In the genomic region with DNA sequence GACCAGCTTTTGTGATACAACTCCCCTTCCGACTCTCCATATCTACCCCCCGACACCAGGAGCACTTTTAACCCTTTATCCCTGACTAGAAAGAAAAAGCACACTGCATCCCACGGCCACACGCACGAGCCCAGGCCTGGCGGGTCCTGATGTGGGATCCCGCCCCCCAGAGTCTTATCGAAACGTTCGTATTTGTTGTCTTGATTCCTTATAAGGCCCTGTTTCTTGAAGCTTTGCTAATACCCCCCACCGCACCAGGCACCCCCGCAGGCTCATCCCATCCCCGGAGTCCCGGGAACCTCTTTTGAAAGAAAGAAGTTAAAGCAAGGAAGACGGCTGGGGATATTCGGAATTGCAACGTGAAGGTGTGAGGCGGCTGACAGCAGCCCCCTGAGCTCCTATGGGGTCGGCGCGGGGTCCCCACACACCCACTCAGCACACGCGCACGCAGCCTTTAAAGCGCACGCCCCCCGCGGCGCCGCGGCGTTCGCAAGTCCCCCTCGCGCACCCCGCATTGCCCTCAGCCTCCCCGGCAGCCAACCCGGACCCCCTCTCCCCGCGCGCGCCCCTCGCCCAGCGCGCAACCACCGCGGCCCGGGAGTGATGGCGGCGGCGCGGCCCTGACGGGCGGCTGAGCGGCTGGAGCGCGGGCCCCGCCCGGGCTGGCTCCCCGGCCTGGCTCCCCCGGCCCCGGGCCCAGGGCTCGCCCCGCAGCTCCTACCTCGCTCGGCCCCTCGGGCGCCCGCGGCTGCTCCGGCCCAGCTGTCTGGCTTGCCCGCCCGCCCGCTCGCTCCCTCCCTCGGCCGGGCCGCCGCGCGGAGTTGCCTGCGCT, we compare ENCODE assay signal across 8 cellular contexts. TPM values are rescaled to one million over a fixed set of nuclear protein-coding genes. Genes with fewer than 3 reads are reported as not detected.
DNase-seq lines count a peak whose midpoint lies in the region; ATAC-seq and TF ChIP-seq lines count a peak whose summit lies in the region.

No MANE protein-coding gene starts in this region.

- peak; percentile 51 to 67 for ATAC-seq in left cardiac atrium
- ATAC-seq in HG03378 (IDR thresholded peaks at IDR 0.05; ENCODE audit: unreplicated experiment) = no peak

- H3K4me1 ChIP-seq in DOHH2 (ENCODE audit: control insufficient read depth, low read length) = peaks cover 58% of the 10 kb centered on the region

- no peak for TF ChIP-seq CTCF in DOHH2 (IDR thresholded peaks at IDR 0.05; ENCODE audit: low read depth, low read length, poor library complexity, severe bottlenecking)

- H3K27me3 ChIP-seq in DOHH2 (ENCODE audit: control insufficient read depth, low read length) = no peaks in the 10 kb centered on the region
- no peaks in the 10 kb centered on the region for H3K27me3 ChIP-seq in H7 (ENCODE audit: control insufficient read depth, insufficient read depth, low read length)

- peak overlapping the region; percentile 93 for H3K4me3 ChIP-seq in DOHH2 (ENCODE audit: low read length)
- H3K4me3 ChIP-seq in H7 (ENCODE audit: insufficient read depth, low read depth, low read length) = peak overlapping the region; percentile 88

- peaks cover 52% of the 10 kb centered on the region for H3K79me2 ChIP-seq in DOHH2 (ENCODE audit: control insufficient read depth, low read length)

- H3F3A ChIP-seq in DOHH2 (ENCODE audit: control insufficient read depth, insufficient read depth) = peaks cover 14% of the 10 kb centered on the region

- H4K20me1 ChIP-seq in DOHH2 (ENCODE audit: control insufficient read depth, insufficient read depth, low read depth, low read length) = no peaks in the 10 kb centered on the region

- H3K36me3 ChIP-seq in DOHH2 (ENCODE audit: control insufficient read depth, low read length) = peaks cover 12% of the 10 kb centered on the region
- no peaks in the 10 kb centered on the region for H3K36me3 ChIP-seq in H7 (replicated peaks; ENCODE audit: control insufficient read depth, insufficient read depth, low read length)

- H3K9me2 ChIP-seq in DOHH2 (replicated peaks; ENCODE audit: control insufficient read depth, low read length) = no peaks in the 10 kb centered on the region

- DNase-seq in H7 (peak; percentile 79), NCI-H69 (lab: John Stamatoyannopoulos, UW) (peak; percentile 76), left cardiac atrium (no peak), retina (peak; percentile 84), cerebellar nuclear complex (lab: John Stamatoyannopoulos, UW) (no peak)
- DNase-seq in activated T-helper 9 cell treated with anti-CD3 and anti-CD28 coated beads, Interleukin-2, amount 50 U/mL, for 16 hours (ENCODE audit: low read depth) = peak; percentile 21

- no peaks in the 10 kb centered on the region for H3K9me3 ChIP-seq in DOHH2 (ENCODE audit: control insufficient read depth, insufficient read depth, low read length)

- intact Hi-C loops in left cardiac atrium (cut with DNase I) = no loop called here

- peak overlapping the region; percentile 48 for H3K27ac ChIP-seq in DOHH2 (ENCODE audit: low read depth, low read length)

- H3K4me2 ChIP-seq in DOHH2 (ENCODE audit: low read length) = peak overlapping the region; percentile 93

RNA-seq across cellular contexts. Expression of gene STAT5B, which starts 0.4 kb away (rescaled TPM):
- total RNA-seq in H7 (2014; rRNA removed; shearing (Covaris generic)) = 30.7 and 41.3 TPM in 2 replicates
- total RNA-seq in left cardiac atrium = 10 to 100 TPM; 42.4 to 46.2 TPM

RNA-seq across cellular contexts. Expression of gene STAT5A, which starts 12.6 kb away (rescaled TPM):
- total RNA-seq in H7 (2014; rRNA removed; shearing (Covaris generic)) = 9.4 and 13.2 TPM in 2 replicates
- 10 to 100 TPM; 38.1 to 40.6 TPM for total RNA-seq in left cardiac atrium

Comparison
In these comparisons a context has a peak if more than half of its experiments do, and no peak if none do; other contexts are left out.
1. DNase-seq: peak in H7 (single experiment), NCI-H69 (single experiment), activated T-helper 9 cell treated with anti-CD3 and anti-CD28 coated beads, Interleukin-2, amount 50 U/mL, for 16 hours (single experiment) and retina (single experiment); none in left cardiac atrium (single experiment) and cerebellar nuclear complex (0 of 2).